ENCODE assay signal across 8 cellular contexts in the genomic region with DNA sequence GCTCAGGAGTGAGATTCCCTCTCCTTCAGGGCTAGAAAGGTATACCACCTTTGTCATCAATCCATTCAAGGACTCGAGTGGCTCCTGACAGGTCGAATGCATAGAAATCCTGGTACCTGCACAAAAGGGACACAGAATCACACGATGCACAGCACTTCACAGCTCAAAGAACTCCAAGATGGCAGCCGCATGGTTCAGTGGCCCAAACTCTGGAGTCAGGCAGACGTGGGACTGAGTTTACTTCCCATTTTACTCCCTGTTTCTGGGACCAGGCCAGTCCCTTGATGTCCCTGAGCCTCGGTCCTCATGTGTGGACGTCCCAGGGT. TPM values are rescaled to one million over a fixed set of nuclear protein-coding genes. Genes with fewer than 3 reads are reported as not detected.
A peak's percentile ranks its signal among the peaks of the same experiment; 100 is the strongest.
DNase-seq lines count a peak whose midpoint lies in the region; TF ChIP-seq lines count a peak whose summit lies in the region.

No MANE protein-coding gene starts in this region.

- DNase-seq in CD14-positive monocyte (ENCODE audit: low spot score) (no peak), neural crest cell (ENCODE audit: low read depth, low spot score) (no peak), NCI-H82 treated with DMSO at 0.1 percent for 48 hours (lab: John Stamatoyannopoulos, UW; ENCODE audit: unreplicated experiment) (no peak), posterior vena cava (ENCODE audit: low spot score) (no peak), NOMO-1 treated with DMSO at 0.1 percent for 48 hours (lab: John Stamatoyannopoulos, UW; ENCODE audit: unreplicated experiment) (no peak), NCI-H526 (lab: John Stamatoyannopoulos, UW) (no peak)

- H3K27ac ChIP-seq in ectodermal cell (ENCODE audit: insufficient read depth, low read depth, low read length, poor library complexity, severe bottlenecking): peak overlapping the region; percentile 78

- H3K4me1 ChIP-seq in Loucy (ENCODE audit: insufficient read depth, low read length, poor library complexity, severe bottlenecking) (peaks cover 22% of the 10 kb centered on the region), ectodermal cell (ENCODE audit: control insufficient read depth, insufficient read depth, low read length) (peaks cover 12% of the 10 kb centered on the region)

- H4K20me1 ChIP-seq in Loucy (ENCODE audit: insufficient read depth, low read length, poor library complexity, severe bottlenecking): no peaks in the 10 kb centered on the region

- WGBS in ectodermal cell, 2 experiments: 36 to 39% methylated on average over 7 of the region's 7 CpGs

- H3K27me3 ChIP-seq in Loucy (ENCODE audit: insufficient read depth, low read length, poor library complexity, severe bottlenecking) (no peaks in the 10 kb centered on the region), ectodermal cell (ENCODE audit: control insufficient read depth, insufficient read depth, low read length, poor library complexity, severe bottlenecking) (peaks cover 17% of the 10 kb centered on the region)

- H2AFZ ChIP-seq in Loucy (ENCODE audit: low read length): peak overlapping the region; percentile 97

- H3K9me3 ChIP-seq in Loucy (ENCODE audit: insufficient read depth, low read depth, low read length) (no peaks in the 10 kb centered on the region), ectodermal cell (ENCODE audit: control insufficient read depth, low read length) (no peaks in the 10 kb centered on the region)

- H3K4me3 Mint-ChIP-seq in CD14-positive monocyte (peak overlapping the region; percentile 98 to 99), neural crest cell (peak overlapping the region; percentile 100)

- no peaks in the 10 kb centered on the region for H3K9me2 ChIP-seq in Loucy (replicated peaks; ENCODE audit: low read depth, low read length)

- H3K36me3 ChIP-seq in Loucy (ENCODE audit: insufficient read depth, low read length): no peaks in the 10 kb centered on the region; the same call in 1 of the 2 replicates
- peaks cover 13% of the 10 kb centered on the region for H3K36me3 ChIP-seq in ectodermal cell (ENCODE audit: control insufficient read depth, insufficient read depth, low read length)

- intact Hi-C loops in CD14-positive monocyte (cut with micrococcal nuclease): loop anchor here in 1 of 2 donors (10.0 kb wide), 1 partner anchor 61 kb away; a partner anchor contains a TSS
- intact Hi-C loops in posterior vena cava (cut with DNase I): loop anchor here (10.0 kb wide), 2 partner anchors 261 to 271 kb away; no protein-coding TSS in a partner anchor

- H3K9me3 Mint-ChIP-seq in CD14-positive monocyte (peaks cover 0 to 1% (median 0%) of the 10 kb centered on the region in 7 donors), neural crest cell (no peaks in the 10 kb centered on the region)

- peak overlapping the region; percentile 93 to 98 (median 97) for H3K27ac Mint-ChIP-seq in CD14-positive monocyte
- H3K27ac Mint-ChIP-seq in neural crest cell (ENCODE audit: unreplicated experiment): peak overlapping the region; percentile 99

- peaks cover 0 to 6% (median 6%) of the 10 kb centered on the region in 3 donors for H3K27me3 Mint-ChIP-seq in CD14-positive monocyte (ENCODE audit: low read depth in 3 of 3)
- H3K27me3 Mint-ChIP-seq in neural crest cell (ENCODE audit: low read depth): peaks cover 3% of the 10 kb centered on the region

- peaks cover 19% of the 10 kb centered on the region for H3K79me2 ChIP-seq in Loucy (ENCODE audit: insufficient read depth, low read length)

- TF ChIP-seq CTCF in CD14-positive monocyte (IDR thresholded peaks at IDR 0.05): no peak
- TF ChIP-seq CTCF in Loucy (conservative IDR thresholded peaks at IDR 0.05; ENCODE audit: low read length): no peak
- TF ChIP-seq CTCF in neural crest cell (conservative IDR thresholded peaks at IDR 0.05): no peak

- H3K4me3 ChIP-seq in Loucy (ENCODE audit: low read length, poor library complexity, severe bottlenecking) (peak overlapping the region; percentile 85), ectodermal cell (ENCODE audit: insufficient read depth, low read depth, low read length) (peak overlapping the region; percentile 100)

- peaks cover 25 to 42% of the 10 kb centered on the region in 2 donors for H3K36me3 Mint-ChIP-seq in CD14-positive monocyte
- H3K36me3 Mint-ChIP-seq in neural crest cell (ENCODE audit: low read depth): peaks cover 9% of the 10 kb centered on the region

- H3K4me1 Mint-ChIP-seq in CD14-positive monocyte: peaks cover 39% of the 10 kb centered on the region
- peaks cover 40% of the 10 kb centered on the region for H3K4me1 Mint-ChIP-seq in neural crest cell

- no peaks in the 10 kb centered on the region for H3F3A ChIP-seq in Loucy (ENCODE audit: low read depth)

- peak overlapping the region; percentile 91 for H3K9ac ChIP-seq in Loucy (ENCODE audit: low read depth, low read length, poor library complexity, severe bottlenecking)

- H3K4me2 ChIP-seq in Loucy (ENCODE audit: low read depth, low read length, poor library complexity, severe bottlenecking): peak overlapping the region; percentile 88

RNA-seq across cellular contexts. Expression of a gene that starts 0.5 kb away (rescaled TPM):
- 10 to 100 TPM; 12.1 to 14.3 TPM for polyA plus RNA-seq in CD14-positive monocyte
- polyA plus RNA-seq in ectodermal cell (2013, experiment 1 of 4): 43.3 TPM
- polyA plus RNA-seq in ectodermal cell (2013, experiment 2 of 4): 56.6 TPM
- polyA plus RNA-seq in ectodermal cell (2013, experiment 3 of 4): 34.9 TPM
- 39.9 TPM for polyA plus RNA-seq in ectodermal cell (2013, experiment 4 of 4)
- 47.1 and 53.2 TPM in 2 replicates for total RNA-seq in neural crest cell
- total RNA-seq in posterior vena cava: 10 to 100 TPM; 18.0 to 18.7 TPM

RNA-seq across cellular contexts. Expression of a gene that starts 4.5 kb away (rescaled TPM):
- under 1 TPM; 0.45 to 0.81 TPM for polyA plus RNA-seq in CD14-positive monocyte
- polyA plus RNA-seq in ectodermal cell (2013, experiment 1 of 4): 6.2 TPM
- polyA plus RNA-seq in ectodermal cell (2013, experiment 2 of 4): 7.2 TPM
- 11.4 TPM for polyA plus RNA-seq in ectodermal cell (2013, experiment 3 of 4)
- 10.7 TPM for polyA plus RNA-seq in ectodermal cell (2013, experiment 4 of 4)
- 4.0 and 4.9 TPM in 2 replicates for total RNA-seq in neural crest cell
- 1 to 10 TPM; 5.7 to 8.7 TPM for total RNA-seq in posterior vena cava

RNA-seq across cellular contexts. Expression of a gene that starts 52.7 kb away (rescaled TPM):
- polyA plus RNA-seq in CD14-positive monocyte: 1 to 10 TPM; 1.7 to 3.4 TPM
- 15.2 TPM for polyA plus RNA-seq in ectodermal cell (2013, experiment 1 of 4)
- polyA plus RNA-seq in ectodermal cell (2013, experiment 2 of 4): 12.3 TPM
- 10.8 TPM for polyA plus RNA-seq in ectodermal cell (2013, experiment 3 of 4)
- 13.1 TPM for polyA plus RNA-seq in ectodermal cell (2013, experiment 4 of 4)
- total RNA-seq in neural crest cell (21.1 and 21.7 TPM in 2 replicates), posterior vena cava (1 to 10 TPM; 3.0 to 4.7 TPM)
